15 cellular contexts compared by ENCODE assay signal in the genomic region with DNA sequence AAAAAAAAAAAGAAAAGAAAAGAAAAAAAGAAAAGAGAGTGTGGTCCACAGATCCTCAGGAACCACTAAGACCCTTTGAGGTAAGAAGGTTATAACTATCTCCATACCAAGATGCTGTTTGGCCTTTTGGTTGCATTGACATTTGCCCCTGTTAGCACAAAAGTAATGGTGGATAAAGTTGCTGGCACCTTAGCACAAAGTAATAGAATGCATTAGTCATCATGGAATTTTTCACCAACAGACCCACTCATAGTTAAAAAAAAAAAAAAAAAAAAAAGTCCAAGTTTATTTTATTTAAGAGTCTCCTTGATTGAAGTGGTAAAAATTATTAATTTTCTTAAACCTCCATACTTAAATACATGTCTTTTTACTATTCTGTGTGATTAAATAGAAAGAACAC.
DNase-seq lines count a peak whose midpoint lies in the region; ATAC-seq and TF ChIP-seq lines count a peak whose summit lies in the region.
"Had no signal": no experiment of that assay in that cellular context is flagged by ENCODE, and none has a peak within 500 bp of the region (broad histone marks: within the 10 kb centered on the region; RNA-seq: fewer than 3 reads in every experiment).

No MANE protein-coding gene starts in this region.

- H4K8ac ChIP-seq in IMR-90 (ENCODE audit: low read depth in 2 of 2, low read length in 2 of 2) (no peak overlapping the region; a peak in 1 of 4 replicates), neuronal stem cell (ENCODE audit: low read depth, low read length) (no peak overlapping the region)

- H3K14ac ChIP-seq in IMR-90 (replicated peaks; ENCODE audit: low read depth, low read length) (0 out of 2 replicates have a peak overlapping the region, but pooled peaks have one; percentile 44), neuronal stem cell (ENCODE audit: low read length) (no peak overlapping the region)

- no peak overlapping the region for H3K27ac ChIP-seq in IMR-90 (ENCODE audit: insufficient read depth, low read length)
- H3K27ac ChIP-seq in neuronal stem cell (replicated peaks; ENCODE audit: low read length), result no peak overlapping the region
- no peak overlapping the region for H3K27ac ChIP-seq in breast epithelium
- H3K27ac ChIP-seq in lower lobe of right lung, result no peak overlapping the region

- H2BK120ac ChIP-seq in IMR-90 (ENCODE audit: low read depth, low read length) (no peak overlapping the region; the same call in 1 of the 2 replicates), neuronal stem cell (ENCODE audit: low read depth, low read length) (no peak overlapping the region)

- H2AK9ac ChIP-seq in IMR-90 (replicated peaks; ENCODE audit: low read depth, low read length, poor library complexity), result no peak overlapping the region

- no peaks in the 10 kb centered on the region for H3K9me3 ChIP-seq in IMR-90 (ENCODE audit: control insufficient read depth, insufficient read depth, low read length)
- H3K9me3 ChIP-seq in neuronal stem cell (replicated peaks in 1 of 2; ENCODE audit: control insufficient read depth in 2 of 2, insufficient read depth in 1 of 2, low read depth in 1 of 2, low read length in 2 of 2), result no peaks in the 10 kb centered on the region
- H3K9me3 ChIP-seq in breast epithelium, result no peaks in the 10 kb centered on the region
- H3K9me3 ChIP-seq in lower lobe of right lung, result no peaks in the 10 kb centered on the region
- H3K9me3 ChIP-seq: BE2C, HAP-1 had no signal

- peak; percentile 40 for DNase-seq in EH (ENCODE audit: low read depth)
- DNase-seq in IMR-90, result peak; percentile 40
- peak; percentile 38 for DNase-seq in astrocyte of the spinal cord (ENCODE audit: low read depth, low spot score)
- peak; percentile 26 for DNase-seq in kidney tubule cell (ENCODE audit: low spot score)
- no peak for DNase-seq in neuronal stem cell (ENCODE audit: low spot score)
- DNase-seq in breast epithelium (ENCODE audit: low spot score in 2 of 2), result no peak
- DNase-seq in NOMO-1 (lab: John Stamatoyannopoulos, UW; ENCODE audit: unreplicated experiment in 2 of 2), result no peak
- no peak for DNase-seq in lower lobe of right lung
- DNase-seq: BE2C; CD8-positive, alpha-beta T cell; NCI-H1436; NCI-H2081; NCI-H524 treated with DMSO at 0.1 percent for 48 hours; OCI-M1 had no signal

- H3K36me3 ChIP-seq in IMR-90 (ENCODE audit: control insufficient read depth, insufficient read depth, low read length), result no peaks in the 10 kb centered on the region
- H3K36me3 ChIP-seq in neuronal stem cell (replicated peaks in 1 of 2; ENCODE audit: control insufficient read depth in 2 of 2, insufficient read depth in 2 of 2, low read length in 2 of 2), result no peaks in the 10 kb centered on the region
- no peaks in the 10 kb centered on the region for H3K36me3 ChIP-seq in breast epithelium
- H3K36me3 ChIP-seq in lower lobe of right lung, result no peaks in the 10 kb centered on the region
- H3K36me3 ChIP-seq: BE2C, HAP-1 had no signal

- CTCF ChIA-PET in IMR-90 (lab: Yijun Ruan, JAX), result no interaction called here

- H3K23ac ChIP-seq in IMR-90 (ENCODE audit: low read depth, low read length) (no peak overlapping the region), neuronal stem cell (ENCODE audit: low read depth, low read length, poor library complexity) (no peak overlapping the region)

- H3K4me1 ChIP-seq in IMR-90 (ENCODE audit: control insufficient read depth, insufficient read depth, low read length), result peaks cover 13% of the 10 kb centered on the region
- H3K4me1 ChIP-seq in neuronal stem cell (ENCODE audit: control insufficient read depth in 2 of 2, insufficient read depth in 1 of 2, low read depth in 1 of 2, low read length in 2 of 2), result peaks cover 11 to 12% of the 10 kb centered on the region in 2 donors
- no peaks in the 10 kb centered on the region for H3K4me1 ChIP-seq in breast epithelium
- peaks cover 7% of the 10 kb centered on the region for H3K4me1 ChIP-seq in lower lobe of right lung
- H3K4me1 ChIP-seq: BE2C had no signal

- TF ChIP-seq RAD21 in IMR-90 (IDR thresholded peaks at IDR 0.05; ENCODE audit: low read length), result no peak

- H3K18ac ChIP-seq in IMR-90 (ENCODE audit: low read depth, low read length) (peak overlapping the region; percentile 60; the same call in 1 of the 2 replicates), neuronal stem cell (ENCODE audit: low read length) (no peak overlapping the region)

- H3K79me1 ChIP-seq in IMR-90 (ENCODE audit: low read depth in 1 of 2, low read length in 2 of 2) (no peaks in the 10 kb centered on the region), neuronal stem cell (ENCODE audit: low read depth, low read length) (no peaks in the 10 kb centered on the region)

- no peak overlapping the region for H2BK20ac ChIP-seq in IMR-90 (ENCODE audit: low read depth, low read length)

- H3K4ac ChIP-seq in IMR-90 (ENCODE audit: low read depth, low read length) (peak overlapping the region; percentile 27; the same call in 1 of the 2 replicates), neuronal stem cell (ENCODE audit: low read length) (no peak overlapping the region)

- H2AFZ ChIP-seq in IMR-90 (replicated peaks; ENCODE audit: low read length, poor library complexity), result no peak overlapping the region
- no peak overlapping the region for H2AFZ ChIP-seq in neuronal stem cell (ENCODE audit: low read length)

- TF ChIP-seq POLR2A in IMR-90 (IDR thresholded peaks at IDR 0.05; ENCODE audit: low read depth, low read length) (no peak), breast epithelium (IDR thresholded peaks at IDR 0.05) (no peak)

- intact Hi-C loops in IMR-90 (cut with micrococcal nuclease), result loop anchor here (5.0 kb wide), 1 partner anchor 40 kb away; no protein-coding TSS in a partner anchor
- intact Hi-C loops in breast epithelium (cut with DNase I; ENCODE audit: low total_unique reads), result no loop called here
- intact Hi-C loops in lower lobe of right lung (cut with DNase I), result no loop called here

- H2BK15ac ChIP-seq in IMR-90 (ENCODE audit: low read depth, low read length) (no peak overlapping the region), neuronal stem cell (ENCODE audit: low read length) (no peak overlapping the region)

- H3K9ac ChIP-seq in IMR-90 (ENCODE audit: low read depth, low read length), result no peak overlapping the region
- no peak overlapping the region for H3K9ac ChIP-seq in neuronal stem cell (ENCODE audit: low read depth, low read length, poor library complexity)

- no peaks in the 10 kb centered on the region for H3K27me3 ChIP-seq in IMR-90 (ENCODE audit: control insufficient read depth, insufficient read depth, low read length)
- H3K27me3 ChIP-seq in neuronal stem cell (ENCODE audit: control insufficient read depth in 3 of 3, insufficient read depth in 3 of 3, low read depth in 1 of 3, low read length in 3 of 3), result peaks cover 0 to 6% (median 0%) of the 10 kb centered on the region in 3 experiments
- no peaks in the 10 kb centered on the region for H3K27me3 ChIP-seq in breast epithelium
- H3K27me3 ChIP-seq in lower lobe of right lung (ENCODE audit: low read depth), result no peaks in the 10 kb centered on the region
- H3K27me3 ChIP-seq: BE2C had no signal

- H2BK5ac ChIP-seq in IMR-90 (ENCODE audit: low read depth, low read length, poor library complexity, severe bottlenecking), result no peak overlapping the region
- H2BK5ac ChIP-seq in neuronal stem cell (ENCODE audit: low read length), result no peak overlapping the region

- H3K4me3 ChIP-seq in IMR-90 (ENCODE audit: insufficient read depth, low read depth, low read length), result no peak overlapping the region
- no peak overlapping the region for H3K4me3 ChIP-seq in astrocyte of the spinal cord (ENCODE audit: low read depth, low read length)
- H3K4me3 ChIP-seq in neuronal stem cell (ENCODE audit: low read length in 2 of 2), result no peak overlapping the region
- H3K4me3 ChIP-seq in breast epithelium, result no peak overlapping the region
- no peak overlapping the region for H3K4me3 ChIP-seq in lower lobe of right lung
- H3K4me3 ChIP-seq: HAP-1 had no signal

- H4K5ac ChIP-seq in IMR-90 (ENCODE audit: low read depth, low read length), result no peak overlapping the region

- POLR2A ChIA-PET in IMR-90 (lab: Charles Lee; ENCODE audit: unreplicated experiment), result no interaction called here

- no TSS peak for BruUV-seq in IMR-90 (replicated peaks; lab: Mats Ljungman, UMichigan)

- no peak overlapping the region; the same call in 1 of the 2 replicates for H2AK5ac ChIP-seq in IMR-90 (ENCODE audit: low read depth, low read length)
- H2AK5ac ChIP-seq in neuronal stem cell (ENCODE audit: low read depth, low read length), result no peak overlapping the region

- TF ChIP-seq CTCF in IMR-90 (conservative IDR thresholded peaks at IDR 0.05; ENCODE audit: low read depth, low read length) (no peak), astrocyte of the spinal cord (IDR thresholded peaks at IDR 0.05; ENCODE audit: low read depth, low read length) (no peak), breast epithelium (IDR thresholded peaks at IDR 0.05) (no peak), lower lobe of right lung (IDR thresholded peaks at IDR 0.05) (no peak)

- dilution Hi-C loops in IMR-90 (cut with HindIII; ENCODE audit: low sequenced_read_pairs, unreplicated experiment), result no loop called here

- H4K91ac ChIP-seq in IMR-90 (ENCODE audit: insufficient read depth, low read depth, low read length) (no peak overlapping the region), neuronal stem cell (ENCODE audit: low read depth, low read length, poor library complexity) (no peak overlapping the region)

- peaks cover 7% of the 10 kb centered on the region for H3K9me1 ChIP-seq in IMR-90 (ENCODE audit: insufficient read depth, low read length)

- H3K4me2 ChIP-seq in IMR-90 (ENCODE audit: low read depth, low read length) (no peak overlapping the region), neuronal stem cell (ENCODE audit: insufficient read depth, low read length, poor library complexity, severe bottlenecking) (no peak overlapping the region)

- no peak for ATAC-seq in IMR-90 (ENCODE audit: low read depth)
- ATAC-seq in lower lobe of right lung, result no peak
- ATAC-seq: CD8-positive, alpha-beta T cell had no signal

- H4K20me1 ChIP-seq in IMR-90 (ENCODE audit: insufficient read depth, low read length), result no peaks in the 10 kb centered on the region

- no peak overlapping the region for H2BK12ac ChIP-seq in neuronal stem cell (ENCODE audit: low read length)

- H3K56ac ChIP-seq in IMR-90 (ENCODE audit: extremely low read depth, insufficient read depth, low read length), result no peak overlapping the region

- in situ Hi-C loops in IMR-90 (cut with MboI; ENCODE audit: low sequenced_read_pairs), result no loop called here
- in situ Hi-C loops in astrocyte of the spinal cord (cut with HindIII; ENCODE audit: low sequenced_read_pairs), result no loop called here

TF ChIP-seq in IMR-90, 13 proteins besides CTCF, POLR2A, EP300 and RAD21 (continues in another document):
- no peak for TF ChIP-seq RCOR1 (IDR thresholded peaks at IDR 0.05; ENCODE audit: insufficient replicate concordance, low read length)
- peak; percentile 21; the same call in 1 of the 2 replicates for TF ChIP-seq FOS (IDR thresholded peaks at IDR 0.05; ENCODE audit: low read depth, low read length)

Comparison
In these comparisons a context has a peak if more than half of its experiments do, and no peak if none do; other contexts are left out.
1. DNase-seq: peak in EH (single experiment), IMR-90 (single experiment), astrocyte of the spinal cord (single experiment) and kidney tubule cell (single experiment); none in neuronal stem cell (single experiment), breast epithelium (0 of 2), NOMO-1 (0 of 2) and lower lobe of right lung (single experiment).